Comparison of ENCODE assay signal across 1 cellular context in the genomic region with DNA sequence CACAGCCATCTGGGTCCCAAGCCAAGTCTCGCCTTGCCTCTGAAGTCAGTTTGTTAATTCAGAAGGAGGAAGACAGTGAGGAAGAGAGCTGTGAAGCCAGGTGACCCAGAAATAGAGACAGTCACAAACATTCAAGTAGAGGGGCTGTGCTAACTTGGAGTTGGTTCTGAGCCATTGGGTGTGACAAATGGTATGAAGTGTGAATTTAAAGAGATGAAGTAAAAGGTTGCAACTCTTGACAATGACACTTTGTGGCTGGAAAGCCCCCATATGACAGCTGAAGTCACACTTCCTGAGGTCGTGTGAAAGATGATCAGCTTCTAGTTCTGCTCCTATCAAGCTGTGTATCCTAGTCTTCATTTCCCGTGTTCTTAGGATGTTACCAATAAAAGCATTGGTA.
TF ChIP-seq lines count a peak whose summit lies in the region.

No MANE protein-coding gene starts in this region.

TF ChIP-seq in GM12878, 131 proteins besides CTCF, POLR2A, EP300 and RAD21 (continued from another document and continues in another):
- TF ChIP-seq, protein P1, sequence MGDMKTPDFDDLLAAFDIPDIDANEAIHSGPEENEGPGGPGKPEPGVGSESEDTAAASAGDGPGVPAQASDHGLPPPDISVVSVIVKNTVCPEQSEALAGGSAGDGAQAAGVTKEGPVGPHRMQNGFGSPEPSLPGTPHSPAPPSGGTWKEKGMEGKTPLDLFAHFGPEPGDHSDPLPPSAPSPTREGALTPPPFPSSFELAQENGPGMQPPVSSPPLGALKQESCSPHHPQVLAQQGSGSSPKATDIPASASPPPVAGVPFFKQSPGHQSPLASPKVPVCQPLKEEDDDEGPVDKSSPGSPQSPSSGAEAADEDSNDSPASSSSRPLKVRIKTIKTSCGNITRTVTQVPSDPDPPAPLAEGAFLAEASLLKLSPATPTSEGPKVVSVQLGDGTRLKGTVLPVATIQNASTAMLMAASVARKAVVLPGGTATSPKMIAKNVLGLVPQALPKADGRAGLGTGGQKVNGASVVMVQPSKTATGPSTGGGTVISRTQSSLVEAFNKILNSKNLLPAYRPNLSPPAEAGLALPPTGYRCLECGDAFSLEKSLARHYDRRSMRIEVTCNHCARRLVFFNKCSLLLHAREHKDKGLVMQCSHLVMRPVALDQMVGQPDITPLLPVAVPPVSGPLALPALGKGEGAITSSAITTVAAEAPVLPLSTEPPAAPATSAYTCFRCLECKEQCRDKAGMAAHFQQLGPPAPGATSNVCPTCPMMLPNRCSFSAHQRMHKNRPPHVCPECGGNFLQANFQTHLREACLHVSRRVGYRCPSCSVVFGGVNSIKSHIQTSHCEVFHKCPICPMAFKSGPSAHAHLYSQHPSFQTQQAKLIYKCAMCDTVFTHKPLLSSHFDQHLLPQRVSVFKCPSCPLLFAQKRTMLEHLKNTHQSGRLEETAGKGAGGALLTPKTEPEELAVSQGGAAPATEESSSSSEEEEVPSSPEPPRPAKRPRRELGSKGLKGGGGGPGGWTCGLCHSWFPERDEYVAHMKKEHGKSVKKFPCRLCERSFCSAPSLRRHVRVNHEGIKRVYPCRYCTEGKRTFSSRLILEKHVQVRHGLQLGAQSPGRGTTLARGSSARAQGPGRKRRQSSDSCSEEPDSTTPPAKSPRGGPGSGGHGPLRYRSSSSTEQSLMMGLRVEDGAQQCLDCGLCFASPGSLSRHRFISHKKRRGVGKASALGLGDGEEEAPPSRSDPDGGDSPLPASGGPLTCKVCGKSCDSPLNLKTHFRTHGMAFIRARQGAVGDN (IDR thresholded peaks at IDR 0.05) = peak; percentile 51; the same call in 1 of the 2 replicates
- TF ChIP-seq NR2C2 (IDR thresholded peaks at IDR 0.05; ENCODE audit: borderline replicate concordance, control insufficient read depth, insufficient read length, low read depth) (no peak), IRF4 (IDR thresholded peaks at IDR 0.05; ENCODE audit: low read depth, low read length) (no peak), STAT3 (IDR thresholded peaks at IDR 0.05; ENCODE audit: low read depth, low read length) (no peak), CREM (IDR thresholded peaks at IDR 0.05; ENCODE audit: low read depth) (peak; percentile 25; the same call in 1 of the 2 replicates), SUPT20H (IDR thresholded peaks at IDR 0.05; ENCODE audit: borderline replicate concordance, control insufficient read depth, low read depth, low read length) (no peak), MXI1 (IDR thresholded peaks at IDR 0.05; ENCODE audit: low read depth, low read length) (no peak), BHLHE40 (IDR thresholded peaks at IDR 0.05; ENCODE audit: borderline replicate concordance in 1 of 2, low read depth in 2 of 2, low read length in 1 of 2) (peak; percentile 39 to 77; a peak in 3 of 4 replicates), FOS (IDR thresholded peaks at IDR 0.05; ENCODE audit: borderline replicate concordance, extremely low read depth, insufficient read length) (no peak), PAX8 (IDR thresholded peaks at IDR 0.05) (no peak), CBX3 (IDR thresholded peaks at IDR 0.05; ENCODE audit: borderline replicate concordance, low read depth) (no peak), RELA (IDR thresholded peaks at IDR 0.05; ENCODE audit: borderline replicate concordance, partially characterized antibody) (peak; percentile 81), ZBED1 (IDR thresholded peaks at IDR 0.05; ENCODE audit: borderline replicate concordance) (no peak), SMAD5 (IDR thresholded peaks at IDR 0.05; ENCODE audit: low read depth) (no peak), KAT2A (conservative IDR thresholded peaks at IDR 0.05; ENCODE audit: control insufficient read depth, low read depth, low read length) (no peak), SREBF1 (IDR thresholded peaks at IDR 0.05; ENCODE audit: low read length) (no peak), MTA3 (IDR thresholded peaks at IDR 0.05; ENCODE audit: borderline replicate concordance, low read length) (no peak), TAF1 (IDR thresholded peaks at IDR 0.05; ENCODE audit: borderline replicate concordance, low read depth, low read length) (no peak), PAX5 (IDR thresholded peaks at IDR 0.05; ENCODE audit: borderline replicate concordance, low read depth, low read length) (no peak), BCL11A (IDR thresholded peaks at IDR 0.05; ENCODE audit: low read depth, low read length) (no peak), WRNIP1 (IDR thresholded peaks at IDR 0.05; ENCODE audit: borderline replicate concordance, low read depth, low read length) (no peak), POLR2AphosphoS5 (IDR thresholded peaks at IDR 0.05; ENCODE audit: low read length) (no peak), YY1 (IDR thresholded peaks at IDR 0.05; ENCODE audit: low read depth, low read length) (no peak), ZNF207 (IDR thresholded peaks at IDR 0.05; ENCODE audit: borderline replicate concordance) (no peak), EED (IDR thresholded peaks at IDR 0.05; ENCODE audit: low read depth) (no peak), GATAD2B (conservative IDR thresholded peaks at IDR 0.05; ENCODE audit: low read depth) (no peak), HCFC1 (IDR thresholded peaks at IDR 0.05; ENCODE audit: low read length) (no peak), KDM1A (IDR thresholded peaks at IDR 0.05; ENCODE audit: borderline replicate concordance) (no peak), ZNF384 (IDR thresholded peaks at IDR 0.05; ENCODE audit: borderline replicate concordance, low read depth, low read length) (no peak), RAD51 (IDR thresholded peaks at IDR 0.05) (peak; percentile 68), RB1 (IDR thresholded peaks at IDR 0.05; ENCODE audit: borderline replicate concordance) (no peak), ZNF622 (IDR thresholded peaks at IDR 0.05) (no peak), SMC3 (IDR thresholded peaks at IDR 0.05; ENCODE audit: borderline replicate concordance, low read length) (no peak), ZNF274 (IDR thresholded peaks at IDR 0.05; ENCODE audit: insufficient read depth, insufficient read length) (no peak), ZZZ3 (IDR thresholded peaks at IDR 0.05; ENCODE audit: control insufficient read depth, insufficient read length, low read depth) (no peak), CEBPB (IDR thresholded peaks at IDR 0.05; ENCODE audit: borderline replicate concordance in 1 of 2, low read depth in 2 of 2, low read length in 2 of 2) (no peak), ETV6 (conservative IDR thresholded peaks at IDR 0.05 in 1 of 2, IDR thresholded peaks at IDR 0.05 in 1 of 2; ENCODE audit: borderline replicate concordance in 1 of 2, low read depth in 1 of 2) (no peak)
- TF ChIP-seq, protein P2, sequence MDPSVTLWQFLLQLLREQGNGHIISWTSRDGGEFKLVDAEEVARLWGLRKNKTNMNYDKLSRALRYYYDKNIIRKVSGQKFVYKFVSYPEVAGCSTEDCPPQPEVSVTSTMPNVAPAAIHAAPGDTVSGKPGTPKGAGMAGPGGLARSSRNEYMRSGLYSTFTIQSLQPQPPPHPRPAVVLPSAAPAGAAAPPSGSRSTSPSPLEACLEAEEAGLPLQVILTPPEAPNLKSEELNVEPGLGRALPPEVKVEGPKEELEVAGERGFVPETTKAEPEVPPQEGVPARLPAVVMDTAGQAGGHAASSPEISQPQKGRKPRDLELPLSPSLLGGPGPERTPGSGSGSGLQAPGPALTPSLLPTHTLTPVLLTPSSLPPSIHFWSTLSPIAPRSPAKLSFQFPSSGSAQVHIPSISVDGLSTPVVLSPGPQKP (IDR thresholded peaks at IDR 0.05; ENCODE audit: low read depth, low read length) = no peak
- TF ChIP-seq, protein P3, sequence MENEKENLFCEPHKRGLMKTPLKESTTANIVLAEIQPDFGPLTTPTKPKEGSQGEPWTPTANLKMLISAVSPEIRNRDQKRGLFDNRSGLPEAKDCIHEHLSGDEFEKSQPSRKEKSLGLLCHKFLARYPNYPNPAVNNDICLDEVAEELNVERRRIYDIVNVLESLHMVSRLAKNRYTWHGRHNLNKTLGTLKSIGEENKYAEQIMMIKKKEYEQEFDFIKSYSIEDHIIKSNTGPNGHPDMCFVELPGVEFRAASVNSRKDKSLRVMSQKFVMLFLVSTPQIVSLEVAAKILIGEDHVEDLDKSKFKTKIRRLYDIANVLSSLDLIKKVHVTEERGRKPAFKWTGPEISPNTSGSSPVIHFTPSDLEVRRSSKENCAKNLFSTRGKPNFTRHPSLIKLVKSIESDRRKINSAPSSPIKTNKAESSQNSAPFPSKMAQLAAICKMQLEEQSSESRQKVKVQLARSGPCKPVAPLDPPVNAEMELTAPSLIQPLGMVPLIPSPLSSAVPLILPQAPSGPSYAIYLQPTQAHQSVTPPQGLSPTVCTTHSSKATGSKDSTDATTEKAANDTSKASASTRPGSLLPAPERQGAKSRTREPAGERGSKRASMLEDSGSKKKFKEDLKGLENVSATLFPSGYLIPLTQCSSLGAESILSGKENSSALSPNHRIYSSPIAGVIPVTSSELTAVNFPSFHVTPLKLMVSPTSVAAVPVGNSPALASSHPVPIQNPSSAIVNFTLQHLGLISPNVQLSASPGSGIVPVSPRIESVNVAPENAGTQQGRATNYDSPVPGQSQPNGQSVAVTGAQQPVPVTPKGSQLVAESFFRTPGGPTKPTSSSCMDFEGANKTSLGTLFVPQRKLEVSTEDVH (IDR thresholded peaks at IDR 0.05; ENCODE audit: low read depth, partially characterized antibody) = no peak
- TF ChIP-seq, protein P4, sequence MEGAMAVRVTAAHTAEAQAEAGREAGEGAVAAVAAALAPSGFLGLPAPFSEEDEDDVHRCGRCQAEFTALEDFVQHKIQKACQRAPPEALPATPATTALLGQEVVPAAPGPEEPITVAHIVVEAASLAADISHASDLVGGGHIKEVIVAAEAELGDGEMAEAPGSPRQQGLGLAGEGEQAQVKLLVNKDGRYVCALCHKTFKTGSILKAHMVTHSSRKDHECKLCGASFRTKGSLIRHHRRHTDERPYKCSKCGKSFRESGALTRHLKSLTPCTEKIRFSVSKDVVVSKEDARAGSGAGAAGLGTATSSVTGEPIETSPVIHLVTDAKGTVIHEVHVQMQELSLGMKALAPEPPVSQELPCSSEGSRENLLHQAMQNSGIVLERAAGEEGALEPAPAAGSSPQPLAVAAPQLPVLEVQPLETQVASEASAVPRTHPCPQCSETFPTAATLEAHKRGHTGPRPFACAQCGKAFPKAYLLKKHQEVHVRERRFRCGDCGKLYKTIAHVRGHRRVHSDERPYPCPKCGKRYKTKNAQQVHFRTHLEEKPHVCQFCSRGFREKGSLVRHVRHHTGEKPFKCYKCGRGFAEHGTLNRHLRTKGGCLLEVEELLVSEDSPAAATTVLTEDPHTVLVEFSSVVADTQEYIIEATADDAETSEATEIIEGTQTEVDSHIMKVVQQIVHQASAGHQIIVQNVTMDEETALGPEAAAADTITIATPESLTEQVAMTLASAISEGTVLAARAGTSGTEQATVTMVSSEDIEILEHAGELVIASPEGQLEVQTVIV (IDR thresholded peaks at IDR 0.05; ENCODE audit: borderline replicate concordance, partially characterized antibody) = peak; percentile 95
- TF ChIP-seq, protein P5, sequence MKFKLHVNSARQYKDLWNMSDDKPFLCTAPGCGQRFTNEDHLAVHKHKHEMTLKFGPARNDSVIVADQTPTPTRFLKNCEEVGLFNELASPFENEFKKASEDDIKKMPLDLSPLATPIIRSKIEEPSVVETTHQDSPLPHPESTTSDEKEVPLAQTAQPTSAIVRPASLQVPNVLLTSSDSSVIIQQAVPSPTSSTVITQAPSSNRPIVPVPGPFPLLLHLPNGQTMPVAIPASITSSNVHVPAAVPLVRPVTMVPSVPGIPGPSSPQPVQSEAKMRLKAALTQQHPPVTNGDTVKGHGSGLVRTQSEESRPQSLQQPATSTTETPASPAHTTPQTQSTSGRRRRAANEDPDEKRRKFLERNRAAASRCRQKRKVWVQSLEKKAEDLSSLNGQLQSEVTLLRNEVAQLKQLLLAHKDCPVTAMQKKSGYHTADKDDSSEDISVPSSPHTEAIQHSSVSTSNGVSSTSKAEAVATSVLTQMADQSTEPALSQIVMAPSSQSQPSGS (IDR thresholded peaks at IDR 0.05; ENCODE audit: low read length) = 0 out of 2 replicates have a peak, but pooled peaks have one; percentile 25
- TF ChIP-seq, protein P6, sequence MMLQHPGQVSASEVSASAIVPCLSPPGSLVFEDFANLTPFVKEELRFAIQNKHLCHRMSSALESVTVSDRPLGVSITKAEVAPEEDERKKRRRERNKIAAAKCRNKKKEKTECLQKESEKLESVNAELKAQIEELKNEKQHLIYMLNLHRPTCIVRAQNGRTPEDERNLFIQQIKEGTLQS (IDR thresholded peaks at IDR 0.05; ENCODE audit: borderline replicate concordance, extremely low read depth, low read depth, low read length) = no peak
- TF ChIP-seq, protein P7, sequence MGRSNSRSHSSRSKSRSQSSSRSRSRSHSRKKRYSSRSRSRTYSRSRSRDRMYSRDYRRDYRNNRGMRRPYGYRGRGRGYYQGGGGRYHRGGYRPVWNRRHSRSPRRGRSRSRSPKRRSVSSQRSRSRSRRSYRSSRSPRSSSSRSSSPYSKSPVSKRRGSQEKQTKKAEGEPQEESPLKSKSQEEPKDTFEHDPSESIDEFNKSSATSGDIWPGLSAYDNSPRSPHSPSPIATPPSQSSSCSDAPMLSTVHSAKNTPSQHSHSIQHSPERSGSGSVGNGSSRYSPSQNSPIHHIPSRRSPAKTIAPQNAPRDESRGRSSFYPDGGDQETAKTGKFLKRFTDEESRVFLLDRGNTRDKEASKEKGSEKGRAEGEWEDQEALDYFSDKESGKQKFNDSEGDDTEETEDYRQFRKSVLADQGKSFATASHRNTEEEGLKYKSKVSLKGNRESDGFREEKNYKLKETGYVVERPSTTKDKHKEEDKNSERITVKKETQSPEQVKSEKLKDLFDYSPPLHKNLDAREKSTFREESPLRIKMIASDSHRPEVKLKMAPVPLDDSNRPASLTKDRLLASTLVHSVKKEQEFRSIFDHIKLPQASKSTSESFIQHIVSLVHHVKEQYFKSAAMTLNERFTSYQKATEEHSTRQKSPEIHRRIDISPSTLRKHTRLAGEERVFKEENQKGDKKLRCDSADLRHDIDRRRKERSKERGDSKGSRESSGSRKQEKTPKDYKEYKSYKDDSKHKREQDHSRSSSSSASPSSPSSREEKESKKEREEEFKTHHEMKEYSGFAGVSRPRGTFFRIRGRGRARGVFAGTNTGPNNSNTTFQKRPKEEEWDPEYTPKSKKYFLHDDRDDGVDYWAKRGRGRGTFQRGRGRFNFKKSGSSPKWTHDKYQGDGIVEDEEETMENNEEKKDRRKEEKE (IDR thresholded peaks at IDR 0.05) = no peak
- TF ChIP-seq, protein P8, sequence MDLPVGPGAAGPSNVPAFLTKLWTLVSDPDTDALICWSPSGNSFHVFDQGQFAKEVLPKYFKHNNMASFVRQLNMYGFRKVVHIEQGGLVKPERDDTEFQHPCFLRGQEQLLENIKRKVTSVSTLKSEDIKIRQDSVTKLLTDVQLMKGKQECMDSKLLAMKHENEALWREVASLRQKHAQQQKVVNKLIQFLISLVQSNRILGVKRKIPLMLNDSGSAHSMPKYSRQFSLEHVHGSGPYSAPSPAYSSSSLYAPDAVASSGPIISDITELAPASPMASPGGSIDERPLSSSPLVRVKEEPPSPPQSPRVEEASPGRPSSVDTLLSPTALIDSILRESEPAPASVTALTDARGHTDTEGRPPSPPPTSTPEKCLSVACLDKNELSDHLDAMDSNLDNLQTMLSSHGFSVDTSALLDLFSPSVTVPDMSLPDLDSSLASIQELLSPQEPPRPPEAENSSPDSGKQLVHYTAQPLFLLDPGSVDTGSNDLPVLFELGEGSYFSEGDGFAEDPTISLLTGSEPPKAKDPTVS (IDR thresholded peaks at IDR 0.05; ENCODE audit: low read depth, low read length) = no peak
